In the genomic region with DNA sequence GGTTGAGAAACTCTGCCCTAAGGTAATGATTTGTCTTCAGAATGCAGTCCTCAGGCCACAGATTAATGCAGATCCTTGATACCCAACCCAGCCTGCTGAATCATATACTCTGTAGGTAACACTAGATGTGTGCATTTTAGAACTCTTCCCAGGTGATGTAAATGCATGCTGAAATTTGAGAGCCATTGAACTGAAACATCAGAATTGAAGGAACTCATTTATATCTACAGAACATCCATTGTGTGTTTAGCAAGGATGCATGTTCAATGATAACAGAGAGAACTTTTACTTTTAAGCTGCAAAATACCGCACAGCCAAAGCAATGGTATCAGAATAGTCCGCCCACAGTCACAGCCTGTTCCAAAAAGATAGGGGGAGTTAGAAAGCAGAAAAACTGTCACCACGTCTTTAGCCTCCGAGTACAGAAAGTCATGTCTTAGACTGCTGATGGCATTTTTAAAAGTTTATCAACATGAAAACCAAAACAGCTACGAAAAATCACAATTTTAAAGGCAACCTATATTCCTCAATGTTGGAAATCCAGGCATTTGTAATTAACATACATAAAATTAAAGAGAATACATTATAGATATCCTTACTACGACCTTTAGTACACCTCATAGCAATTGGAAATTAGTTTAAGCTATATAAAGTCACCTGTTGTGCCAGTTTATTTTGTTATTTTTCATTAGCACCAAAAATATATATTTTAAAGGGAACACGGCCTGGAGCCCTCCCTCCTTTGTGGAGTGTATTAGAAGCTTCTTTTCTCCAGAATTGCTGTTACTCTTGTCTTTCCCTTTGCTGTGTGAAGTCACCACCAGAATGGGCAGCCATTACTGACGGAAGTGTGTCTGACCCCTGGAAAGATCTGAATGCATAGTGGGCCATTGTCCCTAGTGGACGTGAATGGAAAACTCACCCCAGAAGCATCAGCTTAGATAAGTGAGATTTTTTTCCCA, we compare ENCODE assay signal across 1 cellular context.
TF ChIP-seq lines count a peak whose summit lies in the region.

No MANE protein-coding gene starts in this region.

TF ChIP-seq in K562, 482 proteins besides CTCF, POLR2A, EP300 and RAD21 (continued from another document and continues in another):
- peak; percentile 82 for TF ChIP-seq SMAD4 (CRISPR knock-in tag; conservative IDR thresholded peaks at IDR 0.05)
- peak; percentile 92; the same call in 1 of the 2 replicates for TF ChIP-seq TCF7 (IDR thresholded peaks at IDR 0.05; ENCODE audit: borderline replicate concordance)
- TF ChIP-seq ZNF232 (CRISPR knock-in tag; IDR thresholded peaks at IDR 0.05), result no peak
- TF ChIP-seq SRF (CRISPR knock-in tag; IDR thresholded peaks at IDR 0.05), result no peak
- TF ChIP-seq, protein P1, sequence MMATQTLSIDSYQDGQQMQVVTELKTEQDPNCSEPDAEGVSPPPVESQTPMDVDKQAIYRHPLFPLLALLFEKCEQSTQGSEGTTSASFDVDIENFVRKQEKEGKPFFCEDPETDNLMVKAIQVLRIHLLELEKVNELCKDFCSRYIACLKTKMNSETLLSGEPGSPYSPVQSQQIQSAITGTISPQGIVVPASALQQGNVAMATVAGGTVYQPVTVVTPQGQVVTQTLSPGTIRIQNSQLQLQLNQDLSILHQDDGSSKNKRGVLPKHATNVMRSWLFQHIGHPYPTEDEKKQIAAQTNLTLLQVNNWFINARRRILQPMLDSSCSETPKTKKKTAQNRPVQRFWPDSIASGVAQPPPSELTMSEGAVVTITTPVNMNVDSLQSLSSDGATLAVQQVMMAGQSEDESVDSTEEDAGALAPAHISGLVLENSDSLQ (IDR thresholded peaks at IDR 0.05), result peak; percentile 68
- no peak for TF ChIP-seq ZNF707 (CRISPR knock-in tag; conservative IDR thresholded peaks at IDR 0.05)
- TF ChIP-seq MED1 (CRISPR knock-in tag; IDR thresholded peaks at IDR 0.05; ENCODE audit: borderline replicate concordance), result no peak
- peak; percentile 58 for TF ChIP-seq RBFOX2 (IDR thresholded peaks at IDR 0.05; ENCODE audit: low read depth, low read length)
- TF ChIP-seq, protein P2, sequence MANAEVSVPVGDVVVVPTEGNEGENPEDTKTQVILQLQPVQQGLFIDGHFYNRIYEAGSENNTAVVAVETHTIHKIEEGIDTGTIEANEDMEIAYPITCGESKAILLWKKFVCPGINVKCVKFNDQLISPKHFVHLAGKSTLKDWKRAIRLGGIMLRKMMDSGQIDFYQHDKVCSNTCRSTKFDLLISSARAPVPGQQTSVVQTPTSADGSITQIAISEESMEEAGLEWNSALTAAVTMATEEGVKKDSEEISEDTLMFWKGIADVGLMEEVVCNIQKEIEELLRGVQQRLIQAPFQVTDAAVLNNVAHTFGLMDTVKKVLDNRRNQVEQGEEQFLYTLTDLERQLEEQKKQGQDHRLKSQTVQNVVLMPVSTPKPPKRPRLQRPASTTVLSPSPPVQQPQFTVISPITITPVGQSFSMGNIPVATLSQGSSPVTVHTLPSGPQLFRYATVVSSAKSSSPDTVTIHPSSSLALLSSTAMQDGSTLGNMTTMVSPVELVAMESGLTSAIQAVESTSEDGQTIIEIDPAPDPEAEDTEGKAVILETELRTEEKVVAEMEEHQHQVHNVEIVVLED (CRISPR knock-in tag; IDR thresholded peaks at IDR 0.05), result 0 out of 2 replicates have a peak, but pooled peaks have one; percentile 6
- TF ChIP-seq IRF2 (CRISPR knock-in tag; IDR thresholded peaks at IDR 0.05), result no peak
- TF ChIP-seq SAP30 (IDR thresholded peaks at IDR 0.05; ENCODE audit: borderline replicate concordance, insufficient read depth, low read depth, low read length, poor library complexity, severe bottlenecking), result no peak
- 0 out of 2 replicates have a peak, but pooled peaks have one; percentile 39 for TF ChIP-seq ZC3H11A (IDR thresholded peaks at IDR 0.05; ENCODE audit: low read depth, low read length)
- TF ChIP-seq STAT5B (CRISPR knock-in tag; IDR thresholded peaks at IDR 0.05), result no peak
- TF ChIP-seq, protein P3, sequence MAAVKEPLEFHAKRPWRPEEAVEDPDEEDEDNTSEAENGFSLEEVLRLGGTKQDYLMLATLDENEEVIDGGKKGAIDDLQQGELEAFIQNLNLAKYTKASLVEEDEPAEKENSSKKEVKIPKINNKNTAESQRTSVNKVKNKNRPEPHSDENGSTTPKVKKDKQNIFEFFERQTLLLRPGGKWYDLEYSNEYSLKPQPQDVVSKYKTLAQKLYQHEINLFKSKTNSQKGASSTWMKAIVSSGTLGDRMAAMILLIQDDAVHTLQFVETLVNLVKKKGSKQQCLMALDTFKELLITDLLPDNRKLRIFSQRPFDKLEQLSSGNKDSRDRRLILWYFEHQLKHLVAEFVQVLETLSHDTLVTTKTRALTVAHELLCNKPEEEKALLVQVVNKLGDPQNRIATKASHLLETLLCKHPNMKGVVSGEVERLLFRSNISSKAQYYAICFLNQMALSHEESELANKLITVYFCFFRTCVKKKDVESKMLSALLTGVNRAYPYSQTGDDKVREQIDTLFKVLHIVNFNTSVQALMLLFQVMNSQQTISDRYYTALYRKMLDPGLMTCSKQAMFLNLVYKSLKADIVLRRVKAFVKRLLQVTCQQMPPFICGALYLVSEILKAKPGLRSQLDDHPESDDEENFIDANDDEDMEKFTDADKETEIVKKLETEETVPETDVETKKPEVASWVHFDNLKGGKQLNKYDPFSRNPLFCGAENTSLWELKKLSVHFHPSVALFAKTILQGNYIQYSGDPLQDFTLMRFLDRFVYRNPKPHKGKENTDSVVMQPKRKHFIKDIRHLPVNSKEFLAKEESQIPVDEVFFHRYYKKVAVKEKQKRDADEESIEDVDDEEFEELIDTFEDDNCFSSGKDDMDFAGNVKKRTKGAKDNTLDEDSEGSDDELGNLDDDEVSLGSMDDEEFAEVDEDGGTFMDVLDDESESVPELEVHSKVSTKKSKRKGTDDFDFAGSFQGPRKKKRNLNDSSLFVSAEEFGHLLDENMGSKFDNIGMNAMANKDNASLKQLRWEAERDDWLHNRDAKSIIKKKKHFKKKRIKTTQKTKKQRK (IDR thresholded peaks at IDR 0.05; ENCODE audit: borderline replicate concordance, low read depth, low read length), result no peak
- TF ChIP-seq, protein P4, sequence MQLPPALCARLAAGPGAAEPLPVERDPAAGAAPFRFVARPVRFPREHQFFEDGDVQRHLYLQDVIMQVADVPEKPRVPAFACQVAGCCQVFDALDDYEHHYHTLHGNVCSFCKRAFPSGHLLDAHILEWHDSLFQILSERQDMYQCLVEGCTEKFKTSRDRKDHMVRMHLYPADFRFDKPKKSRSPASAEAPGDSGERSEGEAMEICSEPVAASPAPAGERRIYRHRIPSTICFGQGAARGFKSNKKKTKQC (CRISPR knock-in tag; IDR thresholded peaks at IDR 0.05), result no peak
- TF ChIP-seq, protein P5, sequence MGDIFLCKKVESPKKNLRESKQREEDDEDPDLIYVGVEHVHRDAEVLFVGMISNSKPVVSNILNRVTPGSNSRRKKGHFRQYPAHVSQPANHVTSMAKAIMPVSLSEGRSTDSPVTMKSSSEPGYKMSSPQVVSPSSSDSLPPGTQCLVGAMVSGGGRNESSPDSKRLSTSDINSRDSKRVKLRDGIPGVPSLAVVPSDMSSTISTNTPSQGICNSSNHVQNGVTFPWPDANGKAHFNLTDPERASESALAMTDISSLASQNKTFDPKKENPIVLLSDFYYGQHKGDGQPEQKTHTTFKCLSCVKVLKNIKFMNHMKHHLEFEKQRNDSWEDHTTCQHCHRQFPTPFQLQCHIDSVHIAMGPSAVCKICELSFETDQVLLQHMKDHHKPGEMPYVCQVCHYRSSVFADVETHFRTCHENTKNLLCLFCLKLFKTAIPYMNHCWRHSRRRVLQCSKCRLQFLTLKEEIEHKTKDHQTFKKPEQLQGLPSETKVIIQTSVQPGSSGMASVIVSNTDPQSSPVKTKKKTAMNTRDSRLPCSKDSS (IDR thresholded peaks at IDR 0.05; ENCODE audit: low read depth, partially characterized antibody), result no peak
- no peak for TF ChIP-seq DACH1 (IDR thresholded peaks at IDR 0.05; ENCODE audit: partially characterized antibody)
- TF ChIP-seq ARHGAP35 (IDR thresholded peaks at IDR 0.05; ENCODE audit: partially characterized antibody), result no peak
- no peak for TF ChIP-seq HNRNPK (IDR thresholded peaks at IDR 0.05; ENCODE audit: low read depth, low read length, poor library complexity, severe bottlenecking)
- no peak for TF ChIP-seq SAFB2 (IDR thresholded peaks at IDR 0.05; ENCODE audit: borderline replicate concordance, low read depth, low read length, severe bottlenecking)
- no peak for TF ChIP-seq NCOA4 (IDR thresholded peaks at IDR 0.05; ENCODE audit: partially characterized antibody)
- no peak for TF ChIP-seq ZFP36 (IDR thresholded peaks at IDR 0.05; ENCODE audit: low read depth, low read length, partially characterized antibody)
- TF ChIP-seq, protein P6, sequence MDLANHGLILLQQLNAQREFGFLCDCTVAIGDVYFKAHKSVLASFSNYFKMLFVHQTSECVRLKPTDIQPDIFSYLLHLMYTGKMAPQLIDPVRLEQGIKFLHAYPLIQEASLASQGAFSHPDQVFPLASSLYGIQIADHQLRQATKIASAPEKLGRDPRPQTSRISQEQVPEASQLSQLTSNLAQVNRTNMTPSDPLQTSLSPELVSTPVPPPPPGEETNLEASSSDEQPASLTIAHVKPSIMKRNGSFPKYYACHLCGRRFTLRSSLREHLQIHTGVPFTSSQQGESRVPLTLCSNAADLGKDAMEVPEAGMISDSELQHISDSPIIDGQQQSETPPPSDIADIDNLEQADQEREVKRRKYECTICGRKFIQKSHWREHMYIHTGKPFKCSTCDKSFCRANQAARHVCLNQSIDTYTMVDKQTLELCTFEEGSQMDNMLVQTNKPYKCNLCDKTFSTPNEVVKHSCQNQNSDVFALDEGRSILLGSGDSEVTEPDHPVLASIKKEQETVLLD (IDR thresholded peaks at IDR 0.05), result peak; percentile 61; the same call in 1 of the 2 replicates
- TF ChIP-seq PRPF4 (IDR thresholded peaks at IDR 0.05; ENCODE audit: insufficient read depth, low read depth, low read length, poor library complexity, severe bottlenecking), result no peak
- no peak for TF ChIP-seq SREBF2 (CRISPR knock-in tag; IDR thresholded peaks at IDR 0.05)
- TF ChIP-seq TCF7L2 (IDR thresholded peaks at IDR 0.05; ENCODE audit: low read depth, low read length), result peak; percentile 79
- TF ChIP-seq, protein P7, sequence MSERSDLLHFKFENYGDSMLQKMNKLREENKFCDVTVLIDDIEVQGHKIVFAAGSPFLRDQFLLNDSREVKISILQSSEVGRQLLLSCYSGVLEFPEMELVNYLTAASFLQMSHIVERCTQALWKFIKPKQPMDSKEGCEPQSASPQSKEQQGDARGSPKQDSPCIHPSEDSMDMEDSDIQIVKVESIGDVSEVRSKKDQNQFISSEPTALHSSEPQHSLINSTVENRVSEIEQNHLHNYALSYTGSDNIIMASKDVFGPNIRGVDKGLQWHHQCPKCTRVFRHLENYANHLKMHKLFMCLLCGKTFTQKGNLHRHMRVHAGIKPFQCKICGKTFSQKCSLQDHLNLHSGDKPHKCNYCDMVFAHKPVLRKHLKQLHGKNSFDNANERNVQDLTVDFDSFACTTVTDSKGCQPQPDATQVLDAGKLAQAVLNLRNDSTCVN (CRISPR knock-in tag; IDR thresholded peaks at IDR 0.05), result no peak
- TF ChIP-seq, protein P8, sequence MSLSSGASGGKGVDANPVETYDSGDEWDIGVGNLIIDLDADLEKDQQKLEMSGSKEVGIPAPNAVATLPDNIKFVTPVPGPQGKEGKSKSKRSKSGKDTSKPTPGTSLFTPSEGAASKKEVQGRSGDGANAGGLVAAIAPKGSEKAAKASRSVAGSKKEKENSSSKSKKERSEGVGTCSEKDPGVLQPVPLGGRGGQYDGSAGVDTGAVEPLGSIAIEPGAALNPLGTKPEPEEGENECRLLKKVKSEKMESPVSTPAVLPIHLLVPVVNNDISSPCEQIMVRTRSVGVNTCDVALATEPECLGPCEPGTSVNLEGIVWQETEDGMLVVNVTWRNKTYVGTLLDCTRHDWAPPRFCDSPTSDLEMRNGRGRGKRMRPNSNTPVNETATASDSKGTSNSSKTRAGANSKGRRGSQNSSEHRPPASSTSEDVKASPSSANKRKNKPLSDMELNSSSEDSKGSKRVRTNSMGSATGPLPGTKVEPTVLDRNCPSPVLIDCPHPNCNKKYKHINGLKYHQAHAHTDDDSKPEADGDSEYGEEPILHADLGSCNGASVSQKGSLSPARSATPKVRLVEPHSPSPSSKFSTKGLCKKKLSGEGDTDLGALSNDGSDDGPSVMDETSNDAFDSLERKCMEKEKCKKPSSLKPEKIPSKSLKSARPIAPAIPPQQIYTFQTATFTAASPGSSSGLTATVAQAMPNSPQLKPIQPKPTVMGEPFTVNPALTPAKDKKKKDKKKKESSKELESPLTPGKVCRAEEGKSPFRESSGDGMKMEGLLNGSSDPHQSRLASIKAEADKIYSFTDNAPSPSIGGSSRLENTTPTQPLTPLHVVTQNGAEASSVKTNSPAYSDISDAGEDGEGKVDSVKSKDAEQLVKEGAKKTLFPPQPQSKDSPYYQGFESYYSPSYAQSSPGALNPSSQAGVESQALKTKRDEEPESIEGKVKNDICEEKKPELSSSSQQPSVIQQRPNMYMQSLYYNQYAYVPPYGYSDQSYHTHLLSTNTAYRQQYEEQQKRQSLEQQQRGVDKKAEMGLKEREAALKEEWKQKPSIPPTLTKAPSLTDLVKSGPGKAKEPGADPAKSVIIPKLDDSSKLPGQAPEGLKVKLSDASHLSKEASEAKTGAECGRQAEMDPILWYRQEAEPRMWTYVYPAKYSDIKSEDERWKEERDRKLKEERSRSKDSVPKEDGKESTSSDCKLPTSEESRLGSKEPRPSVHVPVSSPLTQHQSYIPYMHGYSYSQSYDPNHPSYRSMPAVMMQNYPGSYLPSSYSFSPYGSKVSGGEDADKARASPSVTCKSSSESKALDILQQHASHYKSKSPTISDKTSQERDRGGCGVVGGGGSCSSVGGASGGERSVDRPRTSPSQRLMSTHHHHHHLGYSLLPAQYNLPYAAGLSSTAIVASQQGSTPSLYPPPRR (CRISPR knock-in tag; IDR thresholded peaks at IDR 0.05; ENCODE audit: borderline replicate concordance), result peak; percentile 47; the same call in 1 of the 2 replicates
- no peak for TF ChIP-seq NR3C1 (CRISPR knock-in tag; IDR thresholded peaks at IDR 0.05)
- TF ChIP-seq NR1H2 (CRISPR knock-in tag; IDR thresholded peaks at IDR 0.05), result peak; percentile 73; the same call in 1 of the 2 replicates
- no peak for TF ChIP-seq TCFL5 (CRISPR knock-in tag; conservative IDR thresholded peaks at IDR 0.05)
- TF ChIP-seq, protein P9, sequence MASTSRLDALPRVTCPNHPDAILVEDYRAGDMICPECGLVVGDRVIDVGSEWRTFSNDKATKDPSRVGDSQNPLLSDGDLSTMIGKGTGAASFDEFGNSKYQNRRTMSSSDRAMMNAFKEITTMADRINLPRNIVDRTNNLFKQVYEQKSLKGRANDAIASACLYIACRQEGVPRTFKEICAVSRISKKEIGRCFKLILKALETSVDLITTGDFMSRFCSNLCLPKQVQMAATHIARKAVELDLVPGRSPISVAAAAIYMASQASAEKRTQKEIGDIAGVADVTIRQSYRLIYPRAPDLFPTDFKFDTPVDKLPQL (IDR thresholded peaks at IDR 0.05; ENCODE audit: extremely low read depth, insufficient read length), result no peak
- peak; percentile 57; the same call in 1 of the 2 replicates for TF ChIP-seq MEF2D (tag; conservative IDR thresholded peaks at IDR 0.05; ENCODE audit: low read depth)
- peak; percentile 96 for TF ChIP-seq NBN (IDR thresholded peaks at IDR 0.05; ENCODE audit: low read depth)
- TF ChIP-seq SRSF1 (IDR thresholded peaks at IDR 0.05; ENCODE audit: low read depth, low read length), result no peak
- no peak for TF ChIP-seq NRF1 (conservative IDR thresholded peaks at IDR 0.05 in 1 of 2, IDR thresholded peaks at IDR 0.05 in 1 of 2)
- TF ChIP-seq MYNN (IDR thresholded peaks at IDR 0.05), result peak; percentile 96
- no peak for TF ChIP-seq MYNN (CRISPR knock-in tag; IDR thresholded peaks at IDR 0.05)
- TF ChIP-seq ZNF717 (CRISPR knock-in tag; IDR thresholded peaks at IDR 0.05), result no peak
- TF ChIP-seq JUNB (CRISPR knock-in tag; conservative IDR thresholded peaks at IDR 0.05), result no peak
- no peak for TF ChIP-seq FOS (IDR thresholded peaks at IDR 0.05; ENCODE audit: extremely low read depth, insufficient read length)
- TF ChIP-seq OTX1 (CRISPR knock-in tag; IDR thresholded peaks at IDR 0.05), result 0 out of 2 replicates have a peak, but pooled peaks have one; percentile 8
